Comparison of ENCODE assay signal across 8 cellular contexts in the genomic region with DNA sequence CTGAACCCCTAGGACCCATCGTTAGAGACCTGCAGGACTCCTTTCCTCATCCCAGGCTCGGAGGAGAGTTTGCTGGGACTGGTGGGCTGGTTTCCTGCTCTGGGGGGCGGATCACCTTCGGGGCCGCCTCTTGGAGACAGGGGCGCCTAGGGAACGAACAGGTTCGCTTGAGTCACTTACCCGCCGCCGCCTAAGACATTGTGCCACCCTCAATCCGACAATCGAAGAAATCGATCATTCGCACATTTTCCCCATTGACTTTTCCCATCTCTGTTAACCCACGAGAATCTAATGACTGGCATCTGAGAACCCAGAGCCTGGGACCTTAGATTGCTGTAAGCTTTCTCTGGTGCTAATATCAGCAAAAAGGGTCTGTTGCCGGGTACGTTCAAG. TPM values are rescaled to one million over a fixed set of nuclear protein-coding genes. Genes with fewer than 3 reads are reported as not detected.
DNase-seq lines count a peak whose midpoint lies in the region; ATAC-seq, FAIRE-seq and TF ChIP-seq lines count a peak whose summit lies in the region.

No MANE protein-coding gene starts in this region.

- H3K4me3 ChIP-seq in keratinocyte (ENCODE audit: control insufficient read depth in 2 of 3, extremely low read depth in 1 of 3, insufficient read depth in 2 of 3, low read depth in 1 of 3, low read length in 3 of 3) (peak overlapping the region; percentile 53 to 92 (median 77)), suprapubic skin (peak overlapping the region; percentile 84)

- H3K36me3 ChIP-seq in keratinocyte (ENCODE audit: control insufficient read depth in 2 of 2, extremely low read depth in 1 of 2, insufficient read depth in 2 of 2, low read length in 2 of 2): peaks cover 5 to 10% of the 10 kb centered on the region in 2 experiments
- peaks cover 21% of the 10 kb centered on the region for H3K36me3 ChIP-seq in suprapubic skin

- in situ Hi-C loops in ACHN (cut with HindIII; ENCODE audit: low pct_ligation_motif_present, low pct_unique_long_range_greater_than_20kb, low sequenced_read_pairs): no loop called here

- no peaks in the 10 kb centered on the region for H3K9me1 ChIP-seq in keratinocyte (ENCODE audit: control insufficient read depth, extremely low read depth, insufficient read depth, low read length)

- H3K27me3 ChIP-seq in keratinocyte (ENCODE audit: control insufficient read depth, extremely low read depth, insufficient read depth, low read length) (no peaks in the 10 kb centered on the region), suprapubic skin (no peaks in the 10 kb centered on the region)

- no peak for TF ChIP-seq CTCF in keratinocyte (optimal IDR thresholded peaks at IDR 0.05 in 1 of 3, IDR thresholded peaks at IDR 0.05 in 1 of 3, conservative IDR thresholded peaks at IDR 0.05 in 1 of 3; ENCODE audit: extremely low read depth in 1 of 3, insufficient read depth in 2 of 3, low read length in 3 of 3)
- no peak for TF ChIP-seq CTCF in suprapubic skin (IDR thresholded peaks at IDR 0.05)

- no peak for TF ChIP-seq POLR2A in suprapubic skin (IDR thresholded peaks at IDR 0.05)

- peak overlapping the region; percentile 94 for H3K9ac ChIP-seq in keratinocyte (ENCODE audit: control insufficient read depth, extremely low read depth, insufficient read depth, low read length)

- H2AFZ ChIP-seq in keratinocyte (ENCODE audit: control insufficient read depth, low read length): peak overlapping the region; percentile 85

- ATAC-seq in GM18498 (IDR thresholded peaks at IDR 0.05; ENCODE audit: unreplicated experiment) (peak; percentile 22), HG02763 (IDR thresholded peaks at IDR 0.05; ENCODE audit: unreplicated experiment) (peak; percentile 5), GM21381 (IDR thresholded peaks at IDR 0.05; ENCODE audit: unreplicated experiment) (no peak)

- H3K79me2 ChIP-seq in keratinocyte (ENCODE audit: control insufficient read depth, insufficient read depth, low read length): peaks cover 92% of the 10 kb centered on the region

- no peaks in the 10 kb centered on the region for H3K9me3 ChIP-seq in keratinocyte (ENCODE audit: control insufficient read depth, low read depth, low read length)
- no peaks in the 10 kb centered on the region for H3K9me3 ChIP-seq in suprapubic skin

- 0% methylated on average over 7 of the region's 18 CpGs for WGBS in suprapubic skin

- H3K4me1 ChIP-seq in keratinocyte (ENCODE audit: control insufficient read depth, extremely low read depth, insufficient read depth, low read length): peaks cover 20% of the 10 kb centered on the region
- H3K4me1 ChIP-seq in suprapubic skin: peaks cover 57% of the 10 kb centered on the region

- H3K4me2 ChIP-seq in keratinocyte (ENCODE audit: control insufficient read depth, extremely low read depth, insufficient read depth, low read depth, low read length): peak overlapping the region; percentile 80

- DNase-seq in activated naive CD4-positive, alpha-beta T cell treated with anti-CD3 and anti-CD28 coated beads, Interleukin-2, amount 50 U/mL, for 16 hours: peak; percentile 60
- DNase-seq in keratinocyte (ENCODE audit: low read depth, low spot score) (no peak), suprapubic skin (ENCODE audit: low spot score in 2 of 2) (peak in 1 of 2 donors; percentile 79), ACHN (no peak), NCI-H1417 treated with DMSO at 0.1 percent for 48 hours (lab: John Stamatoyannopoulos, UW) (no peak)

- H3K27ac ChIP-seq in keratinocyte (ENCODE audit: control insufficient read depth, insufficient read depth, low read length): peak overlapping the region; percentile 93
- peak overlapping the region; percentile 92 for H3K27ac ChIP-seq in suprapubic skin

- TF ChIP-seq EP300 in suprapubic skin (IDR thresholded peaks at IDR 0.05): no peak

- FAIRE-seq in keratinocyte (lab: Jason Lieb, UNC): no peak

- dilution Hi-C loops in keratinocyte (cut with MboI; ENCODE audit: extremely low pct_ligation_motif_present, low sequenced_read_pairs): no loop called here

- H4K20me1 ChIP-seq in keratinocyte (ENCODE audit: control insufficient read depth, extremely low read depth, insufficient read depth, low read length): no peaks in the 10 kb centered on the region

RNA-seq across cellular contexts. Expression of gene SLC39A9, which starts 0.3 kb away (rescaled TPM):
- polyA plus RNA-seq in keratinocyte: 58.8 to 75.2 TPM (median 70.3 TPM) in 3 replicates
- polyA plus RNA-seq in keratinocyte (2011; ENCODE audit: low read depth): 8.9 TPM
- polyA plus RNA-seq in keratinocyte (2011; cell fraction: cytosol; rRNA removed): 34.9 and 59.4 TPM in 2 replicates
- polyA plus RNA-seq in keratinocyte (2011; cell fraction: nucleus; rRNA removed): 59.5 and 62.0 TPM in 2 replicates
- 29.3 and 33.6 TPM in 2 replicates for polyA plus RNA-seq in keratinocyte (2012; ENCODE audit: low replicate concordance)
- 100 to 255 TPM (median 173 TPM) in 3 replicates for polyA minus RNA-seq in keratinocyte
- 88.6 TPM for polyA minus RNA-seq in keratinocyte (2011; cell fraction: cytosol; rRNA and poly(A)+ RNA removed)
- 86.1 and 154 TPM in 2 replicates for polyA minus RNA-seq in keratinocyte (2011; cell fraction: nucleus; rRNA and poly(A)+ RNA removed)
- total RNA-seq in suprapubic skin: 10 to 100 TPM; 46.5 to 65.6 (median 60.2) TPM

RNA-seq across cellular contexts. Expression of gene ERH, which starts 0.7 kb away (rescaled TPM):
- polyA plus RNA-seq in keratinocyte: 124 to 256 TPM (median 159 TPM) in 3 replicates
- 34.9 TPM for polyA plus RNA-seq in keratinocyte (2011; ENCODE audit: low read depth)
- 110 and 141 TPM in 2 replicates for polyA plus RNA-seq in keratinocyte (2011; cell fraction: cytosol; rRNA removed)
- 38.8 and 56.8 TPM in 2 replicates for polyA plus RNA-seq in keratinocyte (2011; cell fraction: nucleus; rRNA removed)
- polyA plus RNA-seq in keratinocyte (2012; ENCODE audit: low replicate concordance): 96.3 and 204 TPM in 2 replicates
- 10.5 to 63.1 TPM (median 36.9 TPM) in 3 replicates for polyA minus RNA-seq in keratinocyte
- 150 TPM for polyA minus RNA-seq in keratinocyte (2011; cell fraction: cytosol; rRNA and poly(A)+ RNA removed)
- 16.2 and 22.3 TPM in 2 replicates for polyA minus RNA-seq in keratinocyte (2011; cell fraction: nucleus; rRNA and poly(A)+ RNA removed)
- total RNA-seq in suprapubic skin: 10 to 100 TPM; 40.6 to 54.3 (median 41.5) TPM
